ENCODE assay signal across 11 cellular contexts in the genomic region with DNA sequence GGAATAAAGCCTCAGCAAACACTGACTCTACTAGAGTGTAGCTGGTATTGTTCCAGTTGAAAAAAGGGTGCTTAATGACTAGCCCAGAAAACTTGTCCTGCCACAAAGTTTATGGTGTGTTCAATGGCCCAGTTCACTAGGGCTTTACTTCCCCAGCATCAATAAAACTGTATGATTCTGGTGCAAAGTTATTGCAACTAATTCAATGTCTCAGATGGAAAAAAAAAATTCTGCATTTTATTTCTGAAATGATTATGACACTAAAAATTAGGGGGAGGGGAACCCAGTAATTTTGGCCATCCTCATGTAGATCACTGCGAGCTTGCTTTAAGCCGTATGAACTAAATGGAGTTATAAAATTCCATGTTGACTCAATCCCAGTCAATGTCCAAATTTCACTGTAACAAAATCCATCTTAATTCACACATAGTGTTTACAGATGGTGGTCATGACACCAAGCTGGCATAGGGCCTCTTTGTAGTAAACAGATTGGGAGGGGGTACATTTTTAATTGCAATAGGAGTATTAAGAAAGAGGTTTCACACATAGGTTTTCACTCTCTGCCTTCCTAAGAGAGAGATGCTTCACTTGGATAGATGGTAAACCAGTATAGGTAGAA. TPM values are rescaled to one million over a fixed set of nuclear protein-coding genes. Genes with fewer than 3 reads are reported as not detected.
DNase-seq lines count a peak whose midpoint lies in the region; ATAC-seq, FAIRE-seq and TF ChIP-seq lines count a peak whose summit lies in the region.
"Had no signal": no experiment of that assay in that cellular context is flagged by ENCODE, and none has a peak within 500 bp of the region (broad histone marks: within the 10 kb centered on the region; RNA-seq: fewer than 3 reads in every experiment).

No MANE protein-coding gene starts in this region.

- H3K4me3 Mint-ChIP-seq in CD8-positive, alpha-beta memory T cell = peak overlapping the region; percentile 67 to 88 (median 84)
- H3K4me3 Mint-ChIP-seq in activated naive CD8-positive, alpha-beta T cell treated with anti-CD3 and anti-CD28 coated beads, Interleukin-2, amount 50 U/mL, for 24 hours = peak overlapping the region; percentile 47
- H3K4me3 Mint-ChIP-seq: brain had no signal

- peak overlapping the region; percentile 33; the same call in 2 of the 3 replicates for H3K4me2 ChIP-seq in A549

- no peak overlapping the region for H3K4me3 ChIP-seq in A549
- H3K4me3 ChIP-seq in CD8-positive, alpha-beta memory T cell (ENCODE audit: low read length) = peak overlapping the region; percentile 48
- H3K4me3 ChIP-seq in lower lobe of right lung = peak overlapping the region; percentile 34

- FAIRE-seq in A549 (lab: Jason Lieb, UNC) = no peak
- no peak for FAIRE-seq in HTR-8/SVneo (lab: Jason Lieb, UNC)

- WGBS in A549 (ENCODE audit: missing lambda C conversion rate) = 94% methylated on average over 2 of the region's 2 CpGs

- no peak for TF ChIP-seq POLR2A in A549 (IDR thresholded peaks at IDR 0.05; ENCODE audit: low read length)

- TF ChIP-seq CTCF in A549 (IDR thresholded peaks at IDR 0.05) = no peak
- TF ChIP-seq CTCF in lower lobe of right lung (IDR thresholded peaks at IDR 0.05) = no peak
- no peak for TF ChIP-seq CTCF in GM20000 (IDR thresholded peaks at IDR 0.05; ENCODE audit: extremely low read depth, missing control alignments)

- ATAC-seq in A549 = no peak
- no peak for ATAC-seq in activated naive CD8-positive, alpha-beta T cell treated with anti-CD3 and anti-CD28 coated beads, Interleukin-2, amount 50 U/mL, for 24 hours
- ATAC-seq in lower lobe of right lung = no peak
- ATAC-seq in GM21515 (IDR thresholded peaks at IDR 0.05; ENCODE audit: unreplicated experiment) = no peak

- peaks cover 0 to 1% (median 0%) of the 10 kb centered on the region in 3 donors for H3K36me3 Mint-ChIP-seq in CD8-positive, alpha-beta memory T cell
- no peaks in the 10 kb centered on the region for H3K36me3 Mint-ChIP-seq in activated naive CD8-positive, alpha-beta T cell treated with anti-CD3 and anti-CD28 coated beads, Interleukin-2, amount 50 U/mL, for 24 hours (ENCODE audit: low read depth)
- H3K36me3 Mint-ChIP-seq: brain had no signal

- no peak for TF ChIP-seq EP300 in A549 (IDR thresholded peaks at IDR 0.05)

- H3K4me1 Mint-ChIP-seq in CD8-positive, alpha-beta memory T cell = peaks cover 8 to 17% (median 12%) of the 10 kb centered on the region in 3 donors
- peaks cover 13% of the 10 kb centered on the region for H3K4me1 Mint-ChIP-seq in activated naive CD8-positive, alpha-beta T cell treated with anti-CD3 and anti-CD28 coated beads, Interleukin-2, amount 50 U/mL, for 24 hours

- H3K9me3 ChIP-seq in A549 (no peaks in the 10 kb centered on the region), lower lobe of right lung (no peaks in the 10 kb centered on the region)
- H3K9me3 ChIP-seq in CD8-positive, alpha-beta memory T cell (ENCODE audit: low read length) = no peaks in the 10 kb centered on the region

- H3K9me3 Mint-ChIP-seq in CD8-positive, alpha-beta memory T cell = no peaks in the 10 kb centered on the region
- H3K9me3 Mint-ChIP-seq in activated naive CD8-positive, alpha-beta T cell treated with anti-CD3 and anti-CD28 coated beads, Interleukin-2, amount 50 U/mL, for 24 hours = no peaks in the 10 kb centered on the region
- H3K9me3 Mint-ChIP-seq: brain had no signal

- POLR2A ChIA-PET in A549 (lab: Yijun Ruan, JAX) = no interaction called here
- POLR2A ChIA-PET in CD8-positive, alpha-beta memory T cell (lab: Charles Lee) = no interaction called here

- intact Hi-C loops in lower lobe of right lung (cut with DNase I) = no loop called here

- H3K27me3 Mint-ChIP-seq in CD8-positive, alpha-beta memory T cell = peaks cover 2 to 7% of the 10 kb centered on the region in 2 donors
- no peaks in the 10 kb centered on the region for H3K27me3 Mint-ChIP-seq in activated naive CD8-positive, alpha-beta T cell treated with anti-CD3 and anti-CD28 coated beads, Interleukin-2, amount 50 U/mL, for 24 hours
- H3K27me3 Mint-ChIP-seq: brain had no signal

- no peaks in the 10 kb centered on the region for H3K27me3 ChIP-seq in CD8-positive, alpha-beta memory T cell (ENCODE audit: insufficient read depth, low read length, poor library complexity, severe bottlenecking)
- no peaks in the 10 kb centered on the region for H3K27me3 ChIP-seq in lower lobe of right lung (ENCODE audit: low read depth)

- H3K27ac ChIP-seq in A549 (no peak overlapping the region), lower lobe of right lung (peak overlapping the region; percentile 43)
- H3K27ac ChIP-seq in CD8-positive, alpha-beta memory T cell (ENCODE audit: low read depth, low read length) = no peak overlapping the region

- no peak for TF ChIP-seq RAD21 in A549 (conservative IDR thresholded peaks at IDR 0.05 in 1 of 2, IDR thresholded peaks at IDR 0.05 in 1 of 2)

- no peaks in the 10 kb centered on the region for H3K36me3 ChIP-seq in CD8-positive, alpha-beta memory T cell (ENCODE audit: insufficient read depth, low read length)
- H3K36me3 ChIP-seq in lower lobe of right lung = no peaks in the 10 kb centered on the region

- DNase-seq in A549 (ENCODE audit: low read depth in 1 of 2, low spot score in 1 of 2) (no peak), lower lobe of right lung (no peak), GM20000 (ENCODE audit: low spot score) (no peak), HTR-8/SVneo (ENCODE audit: insufficient read length, low spot score) (no peak)
- no peak for DNase-seq in CD8-positive, alpha-beta memory T cell
- DNase-seq in activated naive CD8-positive, alpha-beta T cell treated with anti-CD3 and anti-CD28 coated beads, Interleukin-2, amount 50 U/mL, for 24 hours = no peak
- no peak for DNase-seq in stimulated activated CD4-positive, alpha-beta T cell treated with anti-CD3 and anti-CD28 coated beads, Interleukin-4, amount 100 ng/mL, for 4 hours
- DNase-seq: H7, NCI-H187 treated with DMSO at 0.1 percent for 48 hours had no signal

- H3K27ac Mint-ChIP-seq in CD8-positive, alpha-beta memory T cell = peak overlapping the region in 3 of 8 donors; percentile 4 to 64 (median 36)
- H3K27ac Mint-ChIP-seq in activated naive CD8-positive, alpha-beta T cell treated with anti-CD3 and anti-CD28 coated beads, Interleukin-2, amount 50 U/mL, for 24 hours = no peak overlapping the region
- H3K27ac Mint-ChIP-seq: brain had no signal

- CTCF ChIA-PET in A549 (lab: Yijun Ruan, JAX) = no interaction called here
- CTCF ChIA-PET in CD8-positive, alpha-beta memory T cell (lab: Charles Lee) = no interaction called here

- peaks cover 8% of the 10 kb centered on the region for H3K4me1 ChIP-seq in A549
- peaks cover 10% of the 10 kb centered on the region for H3K4me1 ChIP-seq in CD8-positive, alpha-beta memory T cell (ENCODE audit: insufficient read depth, low read length)
- peaks cover 20% of the 10 kb centered on the region for H3K4me1 ChIP-seq in lower lobe of right lung

TF ChIP-seq in A549, 52 proteins besides CTCF, POLR2A, EP300 and RAD21:
- no peak for TF ChIP-seq MYC (IDR thresholded peaks at IDR 0.05; ENCODE audit: borderline replicate concordance, low read length)
- TF ChIP-seq JUN (IDR thresholded peaks at IDR 0.05) = no peak
- TF ChIP-seq NR3C1 (IDR thresholded peaks at IDR 0.05) = no peak
- no peak for TF ChIP-seq PHF8 (IDR thresholded peaks at IDR 0.05; ENCODE audit: borderline replicate concordance, low read depth)
- TF ChIP-seq HDAC2 (IDR thresholded peaks at IDR 0.05) = no peak
- no peak for TF ChIP-seq MAFK (IDR thresholded peaks at IDR 0.05; ENCODE audit: partially characterized antibody)
- no peak for TF ChIP-seq SMC3 (IDR thresholded peaks at IDR 0.05)
- no peak for TF ChIP-seq EHF (CRISPR knock-in tag; IDR thresholded peaks at IDR 0.05)
- TF ChIP-seq MAX (IDR thresholded peaks at IDR 0.05) = no peak
- TF ChIP-seq ESRRA (IDR thresholded peaks at IDR 0.05; ENCODE audit: borderline replicate concordance, low read length) = no peak
- TF ChIP-seq MAZ (IDR thresholded peaks at IDR 0.05; ENCODE audit: borderline replicate concordance, low read depth, low read length) = no peak
- TF ChIP-seq BHLHE40 (IDR thresholded peaks at IDR 0.05; ENCODE audit: low read depth, low read length) = no peak
- TF ChIP-seq SREBF2 (IDR thresholded peaks at IDR 0.05) = no peak
TF ChIP-seq in A549: peak in this region for 0.

RNA-seq across cellular contexts. Expression of gene PTPRK, which starts 41.2 kb away (rescaled TPM):
- polyA plus RNA-seq in A549 (2011; rRNA removed) = 16.1 and 33.9 TPM in 2 replicates
- 3.6 and 3.9 TPM in 2 replicates for polyA plus RNA-seq in A549 (2012; cell fraction: cytosol; rRNA removed)
- 7.0 and 8.8 TPM in 2 replicates for polyA plus RNA-seq in A549 (2012; cell fraction: nucleus; rRNA removed)
- 11.1 to 15.2 TPM (median 14.4 TPM) in 3 replicates for polyA plus RNA-seq in A549 (2017; fragmentation: RNase III; extraction: RNeasy Plus Mini Kit Qiagen cat#74134 plus additional on column Dnase treatment)
- polyA minus RNA-seq in A549 (2011; rRNA and poly(A)+ RNA removed) = 42.1 and 47.4 TPM in 2 replicates
- total RNA-seq in CD8-positive, alpha-beta memory T cell = 10 to 100 TPM; 21.3 to 23.0 TPM
- polyA plus RNA-seq in CD8-positive, alpha-beta memory T cell = 0.74 TPM
- total RNA-seq in lower lobe of right lung = 62.7 TPM
